ENCODE assay signal across 15 cellular contexts in genomic region chr1:48875736-48876135, GRCh38.
"Had no signal": no experiment of that assay in that cellular context is flagged by ENCODE, and none has a peak within 500 bp of the region (broad histone marks: within the 10 kb centered on the region; RNA-seq: fewer than 3 reads in every experiment).

No MANE protein-coding gene starts in this region.

- H3K36me3 ChIP-seq: esophagus muscularis mucosa, right lobe of liver, suprapubic skin had no signal

- H3K27me3 ChIP-seq: esophagus muscularis mucosa, right lobe of liver, suprapubic skin had no signal

- FAIRE-seq: endometrium had no signal

- H3K9me3 ChIP-seq: esophagus muscularis mucosa, right lobe of liver, suprapubic skin had no signal

- H3K27ac ChIP-seq: esophagus muscularis mucosa, right lobe of liver, suprapubic skin had no signal

- H3K4me1 ChIP-seq: right lobe of liver had no signal

- H3K4me3 ChIP-seq: esophagus muscularis mucosa, lung, right lobe of liver, suprapubic skin had no signal

- DNase-seq: activated CD4-positive, alpha-beta memory T cell treated with anti-CD3 and anti-CD28 coated beads, Interleukin-2, amount 10 ng/mL, durations not matched to agents 7 days and 5 days; activated gamma-delta T cell; activated T-cell treated with anti-CD3 and anti-CD28 coated beads, Interleukin-2, amount 50 U/mL, for 48 hours; amygdala; cerebellar nuclear complex; immature natural killer cell; left cardiac atrium; naive thymus-derived CD8-positive, alpha-beta T cell; right lobe of liver; stimulated activated naive CD8-positive, alpha-beta T cell treated with anti-CD3 and anti-CD28 coated beads, Interleukin-15, Interleukin-2, amounts not matched to agents 100 U/mL and 50 U/mL, for 24 hours; T-helper 9 cell had no signal
